In genomic region chr14:75231320-75231719, GRCh38 we compare ENCODE assay signal across 14 cellular contexts. TPM values are rescaled to one million over a fixed set of nuclear protein-coding genes. Genes with fewer than 3 reads are reported as not detected.
DNase-seq lines count a peak whose midpoint lies in the region; ATAC-seq and TF ChIP-seq lines count a peak whose summit lies in the region.
"Had no signal": no experiment of that assay in that cellular context is flagged by ENCODE, and none has a peak within 500 bp of the region (broad histone marks: within the 10 kb centered on the region; RNA-seq: fewer than 3 reads in every experiment).

No MANE protein-coding gene starts in this region.

- H3K18ac ChIP-seq in mesendoderm (ENCODE audit: low read length): no peak overlapping the region

- peak overlapping the region; percentile 59 for H3K56ac ChIP-seq in mesendoderm (ENCODE audit: low read length)

- no peaks in the 10 kb centered on the region for H3K9me3 ChIP-seq in HCT116 (ENCODE audit: control insufficient read depth in 1 of 2, insufficient read depth in 1 of 2, low read depth in 1 of 2, low read length in 2 of 2)

- TF ChIP-seq POLR2A in HCT116 (IDR thresholded peaks at IDR 0.05; ENCODE audit: borderline replicate concordance, extremely low read depth, insufficient read depth, insufficient read length): no peak

- no peak overlapping the region for H2AFZ ChIP-seq in HCT116 (ENCODE audit: low read depth, low read length, poor library complexity, severe bottlenecking)

- no peak for TF ChIP-seq RAD21 in HCT116 (IDR thresholded peaks at IDR 0.05; ENCODE audit: low read depth)

- H3K27me3 Mint-ChIP-seq in activated CD4-positive, alpha-beta T cell treated with anti-CD3 and anti-CD28 coated beads, Interleukin-2, amount 10 ng/mL, durations not matched to agents 7 days and 5 days: peaks cover 2% of the 10 kb centered on the region

- H3K23ac ChIP-seq in mesendoderm (ENCODE audit: low read length): no peak overlapping the region

- CTCF ChIA-PET in HCT116 (lab: Charles Lee): no interaction called here
- CTCF ChIA-PET in activated CD4-positive, alpha-beta T cell treated with anti-CD3 and anti-CD28 coated beads, Interleukin-2, amount 10 ng/mL, durations not matched to agents 7 days and 5 days (lab: Charles Lee): interaction anchor here (1.1 kb wide), 1 partner anchor 40 kb away, joined by 4 read pairs; no protein-coding TSS in a partner anchor

- POLR2A ChIA-PET in HCT116 (lab: Charles Lee): no interaction called here
- POLR2A ChIA-PET in activated CD4-positive, alpha-beta T cell treated with anti-CD3 and anti-CD28 coated beads, Interleukin-2, amount 10 ng/mL, durations not matched to agents 7 days and 5 days (lab: Charles Lee): no interaction called here

- no TSS peak for BruUV-seq in HCT116 (replicated peaks; lab: Mats Ljungman, UMichigan)

- H3K9me3 Mint-ChIP-seq in activated CD4-positive, alpha-beta T cell treated with anti-CD3 and anti-CD28 coated beads, Interleukin-2, amount 10 ng/mL, durations not matched to agents 7 days and 5 days: no peaks in the 10 kb centered on the region
- H3K9me3 Mint-ChIP-seq: activated naive CD4-positive, alpha-beta T cell treated with anti-CD3 and anti-CD28 coated beads, Interleukin-2, amount 50 U/mL, for 72 hours had no signal

- no peaks in the 10 kb centered on the region for H3K79me1 ChIP-seq in mesendoderm (ENCODE audit: low read length)

- no peak overlapping the region for H4K5ac ChIP-seq in mesendoderm (ENCODE audit: low read length)

- no peak overlapping the region for H2BK120ac ChIP-seq in mesendoderm (ENCODE audit: low read depth, low read length)

- ATAC-seq in HCT116 (no peak), GM21786 (IDR thresholded peaks at IDR 0.05; ENCODE audit: unreplicated experiment) (no peak), GM21825 (IDR thresholded peaks at IDR 0.05; ENCODE audit: unreplicated experiment) (no peak)
- ATAC-seq: activated naive CD4-positive, alpha-beta T cell treated with anti-CD3 and anti-CD28 coated beads, Interleukin-2, amount 50 U/mL, for 72 hours had no signal

- H3K36me3 Mint-ChIP-seq in activated CD4-positive, alpha-beta T cell treated with anti-CD3 and anti-CD28 coated beads, Interleukin-2, amount 10 ng/mL, durations not matched to agents 7 days and 5 days (ENCODE audit: low read depth): no peaks in the 10 kb centered on the region
- H3K36me3 Mint-ChIP-seq: activated naive CD4-positive, alpha-beta T cell treated with anti-CD3 and anti-CD28 coated beads, Interleukin-2, amount 50 U/mL, for 72 hours; neural progenitor cell had no signal

- TF ChIP-seq CTCF in GM10266 (IDR thresholded peaks at IDR 0.05; ENCODE audit: control insufficient read depth, insufficient read depth, low read depth, missing control alignments) (no peak), HCT116 (IDR thresholded peaks at IDR 0.05 in 2 of 3, conservative IDR thresholded peaks at IDR 0.05 in 1 of 3; ENCODE audit: borderline replicate concordance in 1 of 3, insufficient read depth in 1 of 3, low read depth in 2 of 3, low read length in 2 of 3) (no peak)

- peak overlapping the region; percentile 43 for H2BK5ac ChIP-seq in mesendoderm (ENCODE audit: low read length)

- H3K36me3 ChIP-seq in HCT116 (ENCODE audit: control insufficient read depth in 1 of 2, insufficient read depth in 2 of 2, low read length in 2 of 2): no peaks in the 10 kb centered on the region
- H3K36me3 ChIP-seq in mesendoderm (ENCODE audit: control insufficient read depth, insufficient read depth, low read length): no peaks in the 10 kb centered on the region
- H3K36me3 ChIP-seq: neural progenitor cell had no signal

- no peak overlapping the region for H3K4me3 Mint-ChIP-seq in activated CD4-positive, alpha-beta T cell treated with anti-CD3 and anti-CD28 coated beads, Interleukin-2, amount 10 ng/mL, durations not matched to agents 7 days and 5 days
- H3K4me3 Mint-ChIP-seq: neural progenitor cell had no signal

- RAD21 ChIA-PET in HCT116 (lab: Charles Lee; ENCODE audit: low non-redundant PET in 1 of 2, low total read pairs in 2 of 2, uncharacterized antibody in 2 of 2, unreplicated experiment in 2 of 2): no interaction called here

- no peak overlapping the region for H4K8ac ChIP-seq in mesendoderm (ENCODE audit: low read depth, low read length)

- no peaks in the 10 kb centered on the region for H3K9me2 ChIP-seq in HCT116 (ENCODE audit: insufficient read depth)

- H3K9ac ChIP-seq in HCT116 (ENCODE audit: low read length) (no peak overlapping the region), mesendoderm (ENCODE audit: low read length) (no peak overlapping the region)
- H3K9ac ChIP-seq: neural progenitor cell had no signal

- H2BK15ac ChIP-seq in mesendoderm (replicated peaks; ENCODE audit: low read depth): no peak overlapping the region

- H3K27me3 ChIP-seq in HCT116 (ENCODE audit: insufficient read depth, low read length) (no peaks in the 10 kb centered on the region), mesendoderm (ENCODE audit: insufficient read depth, low read length, poor library complexity) (no peaks in the 10 kb centered on the region)
- H3K27me3 ChIP-seq: neural progenitor cell had no signal

- H3K4me3 ChIP-seq in HCT116 (replicated peaks in 1 of 2; ENCODE audit: low read depth in 1 of 2, low read length in 2 of 2) (no peak overlapping the region), mesendoderm (ENCODE audit: low read length) (no peak overlapping the region)
- H3K4me3 ChIP-seq: neural progenitor cell had no signal

- peak overlapping the region; percentile 58 for H3K4me2 ChIP-seq in HCT116 (ENCODE audit: low read length)
- H3K4me2 ChIP-seq in mesendoderm (ENCODE audit: low read length): no peak overlapping the region
- H3K4me2 ChIP-seq: neural progenitor cell had no signal

- no CpG with 5 or more reads among the region's 2 CpGs for WGBS in mesendoderm (ENCODE audit: extremely low coverage, insufficient coverage, low lambda C conversion rate)

- no peaks in the 10 kb centered on the region for H4K20me1 ChIP-seq in HCT116 (ENCODE audit: insufficient read depth)

- H3K79me2 ChIP-seq in HCT116 (ENCODE audit: insufficient read depth, low read length) (no peaks in the 10 kb centered on the region), mesendoderm (ENCODE audit: control insufficient read depth, insufficient read depth, low read length) (no peaks in the 10 kb centered on the region)

- H3K4me1 ChIP-seq in HCT116 (ENCODE audit: control insufficient read depth in 1 of 2, insufficient read depth in 2 of 2, low read length in 2 of 2) (peaks cover 17 to 42% of the 10 kb centered on the region in 2 experiments), mesendoderm (ENCODE audit: control insufficient read depth, low read depth, low read length) (peaks cover 18% of the 10 kb centered on the region)

- H3K27ac Mint-ChIP-seq in activated CD4-positive, alpha-beta T cell treated with anti-CD3 and anti-CD28 coated beads, Interleukin-2, amount 10 ng/mL, durations not matched to agents 7 days and 5 days: no peak overlapping the region
- H3K27ac Mint-ChIP-seq: neural progenitor cell had no signal

- H3K4me1 Mint-ChIP-seq in activated CD4-positive, alpha-beta T cell treated with anti-CD3 and anti-CD28 coated beads, Interleukin-2, amount 10 ng/mL, durations not matched to agents 7 days and 5 days: peaks cover 58% of the 10 kb centered on the region

- H2AK5ac ChIP-seq in mesendoderm (ENCODE audit: low read length): peak overlapping the region; percentile 64

- DNase-seq in GM10266 (ENCODE audit: extremely low spot score) (peak; percentile 24), HCT116 (ENCODE audit: low read depth, low spot score) (no peak), MV-4-11 (lab: John Stamatoyannopoulos, UW) (peak; percentile 66), mesendoderm (no peak), NCI-H1048 (lab: John Stamatoyannopoulos, UW) (no peak)
- no peak for DNase-seq in activated CD4-positive, alpha-beta T cell treated with anti-CD3 and anti-CD28 coated beads, Interleukin-2, amount 10 ng/mL, durations not matched to agents 7 days and 5 days
- DNase-seq: AML-193; OCI-M1; stimulated activated CD4-positive, alpha-beta T cell treated with anti-CD3 and anti-CD28 coated beads, Interleukin-12 subunit alpha, Interleukin-12 subunit beta, amount 100 ng/mL, for 4 hours; T1000 had no signal

- H3K27ac ChIP-seq in HCT116 (ENCODE audit: low read depth, low read length): peak overlapping the region; percentile 61; the same call in 1 of the 2 replicates
- H3K27ac ChIP-seq in mesendoderm (ENCODE audit: low read depth, low read length): no peak overlapping the region
- H3K27ac ChIP-seq: neural progenitor cell had no signal

- no peak overlapping the region for H3K4ac ChIP-seq in mesendoderm (ENCODE audit: low read depth, low read length)

- intact Hi-C loops in HCT116 (cut with micrococcal nuclease): no loop called here

TF ChIP-seq in HCT116, 20 proteins besides CTCF, POLR2A, EP300 and RAD21:
- TF ChIP-seq CBX3 (IDR thresholded peaks at IDR 0.05; ENCODE audit: low read depth) (no peak), SP1 (IDR thresholded peaks at IDR 0.05; ENCODE audit: low read depth) (no peak), ZNF274 (IDR thresholded peaks at IDR 0.05; ENCODE audit: low read depth, low read length) (no peak), EZH2phosphoT487 (IDR thresholded peaks at IDR 0.05; ENCODE audit: borderline replicate concordance) (no peak), SRF (IDR thresholded peaks at IDR 0.05; ENCODE audit: low read depth) (no peak), SIN3A (IDR thresholded peaks at IDR 0.05; ENCODE audit: low read depth) (no peak)

RNA-seq across cellular contexts. Expression of gene FOS, which starts 47.3 kb away (rescaled TPM):
- total RNA-seq in HCT116 (2021; ENCODE audit: unreplicated experiment): 50.4 TPM
- polyA plus RNA-seq in HCT116 (2012): 539 and 952 TPM in 2 replicates
- 30.2 TPM for polyA plus RNA-seq in mesendoderm (2013, experiment 1 of 2)
- polyA plus RNA-seq in mesendoderm (2013, experiment 2 of 2): 33.0 TPM
- total RNA-seq in activated CD4-positive, alpha-beta T cell treated with anti-CD3 and anti-CD28 coated beads, Interleukin-2, amount 10 ng/mL, durations not matched to agents 7 days and 5 days: 10 to 100 TPM; 28.0 to 35.7 TPM

RNA-seq across cellular contexts. Expression of gene TMED10, which starts 54.9 kb away (rescaled TPM):
- 303 TPM for total RNA-seq in HCT116 (2021; ENCODE audit: unreplicated experiment)
- polyA plus RNA-seq in HCT116 (2012): 232 and 275 TPM in 2 replicates
- polyA plus RNA-seq in mesendoderm (2013, experiment 1 of 2): 212 TPM
- polyA plus RNA-seq in mesendoderm (2013, experiment 2 of 2): 214 TPM
- total RNA-seq in activated CD4-positive, alpha-beta T cell treated with anti-CD3 and anti-CD28 coated beads, Interleukin-2, amount 10 ng/mL, durations not matched to agents 7 days and 5 days: 100 to 1,000 TPM; 175 to 213 TPM

Comparison
In these comparisons a context has a peak if more than half of its experiments do, and no peak if none do; other contexts are left out.
1. DNase-seq: peak in GM10266 (single experiment) and MV-4-11 (single experiment); none in HCT116 (single experiment), mesendoderm (single experiment), NCI-H1048 (single experiment) and activated CD4-positive, alpha-beta T cell treated with anti-CD3 and anti-CD28 coated beads, Interleukin-2, amount 10 ng/mL, durations not matched to agents 7 days and 5 days (single experiment).